In the genomic region with DNA sequence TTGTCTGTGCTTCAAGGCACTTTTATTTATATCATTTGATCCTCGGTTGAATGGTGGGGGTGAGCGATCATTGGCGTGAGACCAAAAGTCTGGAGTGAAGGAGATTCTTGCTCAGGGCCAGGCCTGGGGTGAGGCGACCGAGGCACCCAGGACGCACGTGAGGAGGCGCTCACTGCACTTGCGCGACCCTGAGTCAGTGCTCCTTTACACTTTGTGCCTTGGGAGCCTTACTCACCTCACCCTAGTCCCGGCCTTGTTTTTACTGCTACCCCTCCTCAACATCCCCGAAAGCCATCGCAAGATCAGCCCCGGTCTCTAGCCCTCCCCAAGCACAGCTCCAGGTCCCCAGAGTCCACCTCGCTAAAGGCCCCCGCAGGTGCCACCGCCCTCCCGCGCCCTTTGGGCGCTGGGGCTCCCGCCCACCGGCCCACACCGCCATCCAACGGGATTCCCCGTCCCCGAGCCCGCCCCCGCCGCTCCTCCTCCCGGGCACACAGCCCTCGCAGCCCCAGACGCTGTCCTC, we compare ENCODE assay signal across 8 cellular contexts. TPM values are rescaled to one million over a fixed set of nuclear protein-coding genes. Genes with fewer than 3 reads are reported as not detected.
DNase-seq lines count a peak whose midpoint lies in the region; ATAC-seq and TF ChIP-seq lines count a peak whose summit lies in the region.

No MANE protein-coding gene starts in this region.

- TF ChIP-seq CTCF in CD8-positive, alpha-beta T cell (IDR thresholded peaks at IDR 0.05) = no peak
- no peak for TF ChIP-seq CTCF in Peyer's patch (IDR thresholded peaks at IDR 0.05)
- TF ChIP-seq CTCF in glutamatergic neuron (IDR thresholded peaks at IDR 0.05; ENCODE audit: partially characterized antibody, unreplicated experiment) = no peak
- TF ChIP-seq CTCF in parathyroid adenoma (IDR thresholded peaks at IDR 0.05) = peak; percentile 16
- no peak for TF ChIP-seq CTCF in tibial artery (IDR thresholded peaks at IDR 0.05)

- peaks cover 31% of the 10 kb centered on the region for H3K4me1 Mint-ChIP-seq in CD8-positive, alpha-beta T cell (ENCODE audit: low read depth)
- peaks cover 21% of the 10 kb centered on the region for H3K4me1 Mint-ChIP-seq in activated naive CD4-positive, alpha-beta T cell treated with anti-CD3 and anti-CD28 coated beads for 36 hours (ENCODE audit: low read depth)
- H3K4me1 Mint-ChIP-seq in glutamatergic neuron (ENCODE audit: low read depth, unreplicated experiment) = peaks cover 5% of the 10 kb centered on the region

- peak overlapping the region; percentile 86 for H3K4me2 ChIP-seq in parathyroid adenoma (ENCODE audit: low read length)

- peaks cover 33% of the 10 kb centered on the region for H3K79me2 ChIP-seq in parathyroid adenoma

- H3K4me3 ChIP-seq in CD8-positive, alpha-beta T cell (ENCODE audit: low read depth, low read length) = peak overlapping the region; percentile 72
- H3K4me3 ChIP-seq in Peyer's patch = peak overlapping the region; percentile 66 to 83 (median 76)
- peak overlapping the region; percentile 90 for H3K4me3 ChIP-seq in parathyroid adenoma (ENCODE audit: low read depth, low read length)
- H3K4me3 ChIP-seq in tibial artery = peak overlapping the region; percentile 69 to 75

- peak in 5 of 7 experiments; percentile 37 to 68 (median 63) for DNase-seq in CD8-positive, alpha-beta T cell
- peak; percentile 57 to 87 (median 87) for DNase-seq in Peyer's patch
- DNase-seq in activated naive CD4-positive, alpha-beta T cell treated with anti-CD3 and anti-CD28 coated beads for 36 hours = peak; percentile 85
- DNase-seq in glutamatergic neuron = peak; percentile 46
- peak; percentile 75 to 90 for DNase-seq in tibial artery

- POLR2A ChIA-PET in CD8-positive, alpha-beta T cell (lab: Charles Lee) = interaction anchor here (0.6 to 0.9 kb wide), 2 partner anchors 12 to 29 kb away, joined by 3 read pairs; a partner anchor contains a TSS

- H3K27ac ChIP-seq in CD8-positive, alpha-beta T cell (ENCODE audit: low read depth, low read length) = peak overlapping the region; percentile 62
- H3K27ac ChIP-seq in Peyer's patch (peak overlapping the region; percentile 86 to 95 (median 94)), parathyroid adenoma (peak overlapping the region; percentile 86), tibial artery (peak overlapping the region; percentile 92)

- peaks cover 17% of the 10 kb centered on the region for H3K4me1 ChIP-seq in CD8-positive, alpha-beta T cell (ENCODE audit: insufficient read depth, low read length)
- peaks cover 0 to 12% (median 1%) of the 10 kb centered on the region in 4 donors for H3K4me1 ChIP-seq in Peyer's patch
- H3K4me1 ChIP-seq in parathyroid adenoma = peaks cover 8% of the 10 kb centered on the region
- H3K4me1 ChIP-seq in tibial artery = peaks cover 0 to 17% (median 9%) of the 10 kb centered on the region in 4 donors

- CTCF ChIA-PET in CD8-positive, alpha-beta T cell (lab: Charles Lee) = interaction anchor here (1.3 kb wide), 1 partner anchor 166 kb away, joined by 4 read pairs; a partner anchor contains a TSS
- CTCF ChIA-PET in activated naive CD4-positive, alpha-beta T cell treated with anti-CD3 and anti-CD28 coated beads for 36 hours (lab: Charles Lee) = interaction anchor here (1.0 to 1.2 kb wide), 2 partner anchors 80 to 166 kb away, joined by 3 to 4 read pairs; a partner anchor contains a TSS

- H3K9me3 Mint-ChIP-seq in CD8-positive, alpha-beta T cell = no peaks in the 10 kb centered on the region
- H3K9me3 Mint-ChIP-seq in activated naive CD4-positive, alpha-beta T cell treated with anti-CD3 and anti-CD28 coated beads for 36 hours = no peaks in the 10 kb centered on the region
- H3K9me3 Mint-ChIP-seq in glutamatergic neuron (ENCODE audit: unreplicated experiment) = peaks cover 8% of the 10 kb centered on the region

- peak overlapping the region; percentile 57 for H3K9ac ChIP-seq in parathyroid adenoma

- peak overlapping the region; percentile 90 for H2AFZ ChIP-seq in parathyroid adenoma

- H3K36me3 ChIP-seq in CD8-positive, alpha-beta T cell (ENCODE audit: insufficient read depth, low read length) = no peaks in the 10 kb centered on the region
- no peaks in the 10 kb centered on the region for H3K36me3 ChIP-seq in Peyer's patch
- no peaks in the 10 kb centered on the region for H3K36me3 ChIP-seq in parathyroid adenoma (ENCODE audit: control insufficient read depth, insufficient read depth, low read length)
- H3K36me3 ChIP-seq in tibial artery = no peaks in the 10 kb centered on the region

- peak overlapping the region; percentile 98 for H3K4me3 Mint-ChIP-seq in CD8-positive, alpha-beta T cell
- peak overlapping the region; percentile 90 for H3K4me3 Mint-ChIP-seq in activated naive CD4-positive, alpha-beta T cell treated with anti-CD3 and anti-CD28 coated beads for 36 hours
- H3K4me3 Mint-ChIP-seq in glutamatergic neuron (ENCODE audit: unreplicated experiment) = peak overlapping the region; percentile 95

- TF ChIP-seq POLR2A in Peyer's patch (IDR thresholded peaks at IDR 0.05) = no peak

- H3K36me3 Mint-ChIP-seq in CD8-positive, alpha-beta T cell = peaks cover 11% of the 10 kb centered on the region
- no peaks in the 10 kb centered on the region for H3K36me3 Mint-ChIP-seq in activated naive CD4-positive, alpha-beta T cell treated with anti-CD3 and anti-CD28 coated beads for 36 hours (ENCODE audit: low read depth)
- H3K36me3 Mint-ChIP-seq in glutamatergic neuron (ENCODE audit: unreplicated experiment) = peaks cover 5% of the 10 kb centered on the region

- H3K9me3 ChIP-seq in CD8-positive, alpha-beta T cell (ENCODE audit: low read length) = no peaks in the 10 kb centered on the region
- H3K9me3 ChIP-seq in Peyer's patch (no peaks in the 10 kb centered on the region), parathyroid adenoma (ENCODE audit: control insufficient read depth, low read length) (no peaks in the 10 kb centered on the region), tibial artery (no peaks in the 10 kb centered on the region)

- no peaks in the 10 kb centered on the region for H3K27me3 ChIP-seq in CD8-positive, alpha-beta T cell (ENCODE audit: insufficient read depth, low read length)
- no peaks in the 10 kb centered on the region for H3K27me3 ChIP-seq in Peyer's patch
- no peaks in the 10 kb centered on the region for H3K27me3 ChIP-seq in parathyroid adenoma (ENCODE audit: control insufficient read depth, insufficient read depth, low read length)
- no peaks in the 10 kb centered on the region for H3K27me3 ChIP-seq in tibial artery

- peak; percentile 56 for ATAC-seq in CD8-positive, alpha-beta T cell
- peak; percentile 63 for ATAC-seq in GM19395 (IDR thresholded peaks at IDR 0.05; ENCODE audit: unreplicated experiment)
- peak; percentile 27 for ATAC-seq in HG03565 (IDR thresholded peaks at IDR 0.05; ENCODE audit: unreplicated experiment)

- peak overlapping the region; percentile 96 for H3K27ac Mint-ChIP-seq in CD8-positive, alpha-beta T cell
- peak overlapping the region; percentile 93 for H3K27ac Mint-ChIP-seq in activated naive CD4-positive, alpha-beta T cell treated with anti-CD3 and anti-CD28 coated beads for 36 hours
- peak overlapping the region; percentile 90 for H3K27ac Mint-ChIP-seq in glutamatergic neuron (ENCODE audit: unreplicated experiment)

- peaks cover 9% of the 10 kb centered on the region for H3K27me3 Mint-ChIP-seq in CD8-positive, alpha-beta T cell (ENCODE audit: low read depth)
- H3K27me3 Mint-ChIP-seq in activated naive CD4-positive, alpha-beta T cell treated with anti-CD3 and anti-CD28 coated beads for 36 hours (ENCODE audit: low read depth) = peaks cover 6% of the 10 kb centered on the region
- H3K27me3 Mint-ChIP-seq in glutamatergic neuron (ENCODE audit: unreplicated experiment) = peaks cover 4% of the 10 kb centered on the region

- intact Hi-C loops in CD8-positive, alpha-beta T cell (cut with DNase I, micrococcal nuclease) = loop anchor here (1.0 to 10.0 kb wide), 5 partner anchors 29 to 740 kb away; a partner anchor contains a TSS
- intact Hi-C loops in activated naive CD4-positive, alpha-beta T cell treated with anti-CD3 and anti-CD28 coated beads for 36 hours (cut with micrococcal nuclease) = loop anchor here (1.0 to 10.0 kb wide), 5 partner anchors 54 to 1480 kb away; a partner anchor contains a TSS
- intact Hi-C loops in tibial artery (cut with DNase I; ENCODE audit: low total_unique reads) = no loop called here

RNA-seq across cellular contexts. Expression of a gene that starts 0.5 kb away (rescaled TPM):
- total RNA-seq in CD8-positive, alpha-beta T cell = 10 to 100 TPM; 59.2 to 63.4 TPM
- total RNA-seq in Peyer's patch (100 to 1,000 TPM in 1 of 4 donors, 10 to 100 TPM in 3; 33.5 to 120 (median 64.4) TPM), glutamatergic neuron (ENCODE audit: unreplicated experiment) (32.2 TPM)
- 10 to 100 TPM; 31.9 to 34.0 TPM for total RNA-seq in activated naive CD4-positive, alpha-beta T cell treated with anti-CD3 and anti-CD28 coated beads for 36 hours

RNA-seq across cellular contexts. Expression of a gene that starts 16.7 kb away (rescaled TPM):
- not detected for total RNA-seq in CD8-positive, alpha-beta T cell
- total RNA-seq in Peyer's patch (1 to 10 TPM; 2.3 to 9.9 (median 4.3) TPM), glutamatergic neuron (ENCODE audit: unreplicated experiment) (4.6 TPM)
- total RNA-seq in activated naive CD4-positive, alpha-beta T cell treated with anti-CD3 and anti-CD28 coated beads for 36 hours = not detected

RNA-seq across cellular contexts. Expression of a gene that starts 28.9 kb away (rescaled TPM):
- 10 to 100 TPM; 41.0 to 45.1 TPM for total RNA-seq in CD8-positive, alpha-beta T cell
- total RNA-seq in Peyer's patch (10 to 100 TPM; 34.7 to 82.1 (median 67.5) TPM), glutamatergic neuron (ENCODE audit: unreplicated experiment) (84.3 TPM)
- 10 to 100 TPM; 57.5 to 58.2 TPM for total RNA-seq in activated naive CD4-positive, alpha-beta T cell treated with anti-CD3 and anti-CD28 coated beads for 36 hours

RNA-seq across cellular contexts. Expression of a gene that starts 36.1 kb away (rescaled TPM):
- total RNA-seq in CD8-positive, alpha-beta T cell = under 1 TPM; 0.16 to 0.28 TPM
- total RNA-seq in Peyer's patch = 10 to 100 TPM in 3 of 4 donors, 1 to 10 TPM in 1; 7.2 to 56.0 (median 28.7) TPM
- under 1 TPM; 0.17 to 0.41 TPM for total RNA-seq in activated naive CD4-positive, alpha-beta T cell treated with anti-CD3 and anti-CD28 coated beads for 36 hours
- total RNA-seq in glutamatergic neuron (ENCODE audit: unreplicated experiment) = 2.7 TPM

RNA-seq across cellular contexts. Expression of a gene that starts 54.2 kb away (rescaled TPM):
- 1 to 10 TPM; 4.0 to 5.6 TPM for total RNA-seq in CD8-positive, alpha-beta T cell
- total RNA-seq in Peyer's patch = 100 to 1,000 TPM in 3 of 4 donors, 10 to 100 TPM in 1; 68.5 to 156 (median 139) TPM
- total RNA-seq in activated naive CD4-positive, alpha-beta T cell treated with anti-CD3 and anti-CD28 coated beads for 36 hours = 10 to 100 TPM; 23.7 to 24.4 TPM
- total RNA-seq in glutamatergic neuron (ENCODE audit: unreplicated experiment) = 56.7 TPM

Comparison
In these comparisons a context has a peak if more than half of its experiments do, and no peak if none do; other contexts are left out.
1. Peak in every context shown above with its lines: DNase-seq, ATAC-seq, H3K4me3 ChIP-seq and H3K27ac ChIP-seq.